In genomic region chr2:145416640-145417039, GRCh38 we compare ENCODE assay signal across 21 cellular contexts.
"Had no signal": no experiment of that assay in that cellular context is flagged by ENCODE, and none has a peak within 500 bp of the region (broad histone marks: within the 10 kb centered on the region; RNA-seq: fewer than 3 reads in every experiment).

No MANE protein-coding gene starts in this region.

- FAIRE-seq: bronchial epithelial cell had no signal

- H3K4me3 ChIP-seq: body of pancreas, coronary artery, SK-N-MC had no signal

- H3K9me3 ChIP-seq: body of pancreas had no signal

- H3K27me3 ChIP-seq: body of pancreas had no signal

- H3K4me1 ChIP-seq: body of pancreas had no signal

- H3K27ac ChIP-seq: body of pancreas, coronary artery, SK-N-MC, WERI-Rb-1 had no signal

- ATAC-seq: activated CD4-positive, alpha-beta T cell treated with anti-CD3 and anti-CD28 coated beads for 36 hours; activated T-cell treated with anti-CD3 and anti-CD28 coated beads, Interleukin-2, amount 50 U/mL, for 72 hours; body of pancreas; PC-3; T-cell had no signal

- H3K36me3 ChIP-seq: WERI-Rb-1 had no signal

- DNase-seq: activated CD4-positive, alpha-beta memory T cell treated with anti-CD3 and anti-CD28 coated beads, Interleukin-2, amount 10 ng/mL, durations not matched to agents 7 days and 5 days; activated CD4-positive, alpha-beta T cell treated with anti-CD3 and anti-CD28 coated beads for 36 hours; activated CD4-positive, alpha-beta T cell treated with anti-CD3 and anti-CD28 coated beads, Interleukin-2, amount 50 U/mL, for 1 hour; activated T-cell treated with anti-CD3 and anti-CD28 coated beads, Interleukin-2, amount 50 U/mL, for 72 hours; aorta; body of pancreas; central memory CD4-positive, alpha-beta T cell; KG1; NCI-H1105; NCI-H1436; NCI-H1694 treated with DMSO at 0.1 percent for 48 hours; NCI-H2029 treated with DMSO at 0.1 percent for 48 hours; NCI-H510A treated with DMSO at 0.1 percent for 48 hours; NCI-H69; NK-92 treated with Interleukin-12 subunit alpha and Interleukin-12 subunit beta, amount 100 ng/mL, for 24 hours; PC-3; T-cell; WERI-Rb-1 had no signal
